8 cellular contexts compared by ENCODE assay signal in the genomic region with DNA sequence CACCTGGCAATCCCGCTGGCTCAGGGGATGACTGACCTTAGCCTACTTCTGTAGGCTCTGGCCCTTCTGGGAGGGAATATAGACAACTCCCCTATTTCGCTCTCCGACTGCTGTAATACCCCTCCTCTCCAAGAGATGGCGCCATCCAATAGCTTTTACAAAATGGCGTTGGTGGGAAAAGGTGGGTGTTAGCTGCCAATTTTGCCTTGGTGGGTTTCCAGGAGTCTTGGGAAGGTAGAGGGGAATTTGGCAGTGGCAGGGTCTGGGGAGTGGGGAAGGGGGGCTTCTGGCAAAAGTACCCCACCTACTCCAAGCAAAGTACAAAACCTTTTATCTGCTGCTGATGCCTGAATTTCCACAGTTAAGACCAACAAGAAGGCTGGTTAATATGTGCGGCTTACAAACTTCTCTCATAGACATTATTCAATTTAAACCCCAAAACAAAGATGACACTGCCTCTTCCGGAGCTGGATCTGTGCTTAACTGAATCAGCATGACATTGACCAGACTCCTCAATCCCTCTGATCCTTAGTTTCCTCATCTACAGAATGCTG.
DNase-seq lines count a peak whose midpoint lies in the region; ATAC-seq and TF ChIP-seq lines count a peak whose summit lies in the region.

No MANE protein-coding gene starts in this region.

- H3K27me3 Mint-ChIP-seq in activated T-helper 2 cell treated with anti-CD3 and anti-CD28 coated beads, Interferon-gamma antibody, Interleukin-2, Interleukin-4, amounts not matched to agents 10 μg/mL and 5 μg/mL and 100 μg/mL, durations not matched to agents 14 hours and 24 hours and 36 hours (ENCODE audit: low read depth): no peaks in the 10 kb centered on the region
- peaks cover 0 to 8% of the 10 kb centered on the region in 2 donors for H3K27me3 Mint-ChIP-seq in natural killer cell (ENCODE audit: low read depth in 2 of 2)

- WGBS in right cardiac atrium: 32% methylated on average over 7 of the region's 7 CpGs

- H3K36me3 Mint-ChIP-seq in activated T-helper 2 cell treated with anti-CD3 and anti-CD28 coated beads, Interferon-gamma antibody, Interleukin-2, Interleukin-4, amounts not matched to agents 10 μg/mL and 5 μg/mL and 100 μg/mL, durations not matched to agents 14 hours and 24 hours and 36 hours (ENCODE audit: low read depth): no peaks in the 10 kb centered on the region
- no peaks in the 10 kb centered on the region for H3K36me3 Mint-ChIP-seq in natural killer cell

- intact Hi-C loops in activated T-helper 2 cell treated with anti-CD3 and anti-CD28 coated beads, Interferon-gamma antibody, Interleukin-2, Interleukin-4, amounts not matched to agents 10 μg/mL and 5 μg/mL and 100 μg/mL, durations not matched to agents 14 hours and 24 hours and 36 hours (cut with micrococcal nuclease): loop anchor here (1.0 kb wide), 1 partner anchor 156 kb away; no protein-coding TSS in a partner anchor
- intact Hi-C loops in right cardiac atrium (cut with DNase I): loop anchor here in 3 of 4 donors (2.0 to 5.0 kb wide), 2 partner anchors 154 to 156 kb away; no protein-coding TSS in a partner anchor
- intact Hi-C loops in natural killer cell (cut with micrococcal nuclease): loop anchor here (1.0 kb wide), 1 partner anchor 156 kb away; no protein-coding TSS in a partner anchor

- no peaks in the 10 kb centered on the region for H3K9me3 ChIP-seq in right cardiac atrium (ENCODE audit: control insufficient read depth, low read length)

- no peaks in the 10 kb centered on the region for H3K4me1 Mint-ChIP-seq in activated T-helper 2 cell treated with anti-CD3 and anti-CD28 coated beads, Interferon-gamma antibody, Interleukin-2, Interleukin-4, amounts not matched to agents 10 μg/mL and 5 μg/mL and 100 μg/mL, durations not matched to agents 14 hours and 24 hours and 36 hours (ENCODE audit: low read depth)
- no peaks in the 10 kb centered on the region for H3K4me1 Mint-ChIP-seq in natural killer cell

- ATAC-seq in right cardiac atrium: no peak
- no peak for ATAC-seq in GM18861 (IDR thresholded peaks at IDR 0.05; ENCODE audit: unreplicated experiment)
- no peak for ATAC-seq in natural killer cell

- peak; percentile 12 to 50 (median 24) for DNase-seq in stimulated activated CD4-positive, alpha-beta T cell treated with anti-CD3 and anti-CD28 coated beads, Interleukin-12 subunit alpha, Interleukin-12 subunit beta, amount 100 ng/mL, for 48 hours (ENCODE audit: low read depth in 2 of 3, low spot score in 1 of 3)
- no peak for DNase-seq in stimulated activated CD4-positive, alpha-beta T cell treated with anti-CD3 and anti-CD28 coated beads, Interleukin-12 subunit alpha, Interleukin-12 subunit beta, amount 100 ng/mL, for 4 hours
- DNase-seq in NCI-H1092 (lab: John Stamatoyannopoulos, UW): peak; percentile 25
- DNase-seq in activated T-helper 2 cell treated with anti-CD3 and anti-CD28 coated beads, Interferon-gamma antibody, Interleukin-2, Interleukin-4, amounts not matched to agents 10 μg/mL and 5 μg/mL and 100 μg/mL, durations not matched to agents 14 hours and 24 hours and 36 hours (ENCODE audit: low spot score): peak; percentile 20
- peak in 2 of 3 donors; percentile 24 to 60 for DNase-seq in right cardiac atrium
- peak; percentile 9 for DNase-seq in stimulated activated CD4-positive, alpha-beta T cell treated with anti-CD3 and anti-CD28 coated beads, Interleukin-4, amount 100 ng/mL, for 24 hours
- DNase-seq in natural killer cell: no peak

- H3K9me3 Mint-ChIP-seq in activated T-helper 2 cell treated with anti-CD3 and anti-CD28 coated beads, Interferon-gamma antibody, Interleukin-2, Interleukin-4, amounts not matched to agents 10 μg/mL and 5 μg/mL and 100 μg/mL, durations not matched to agents 14 hours and 24 hours and 36 hours: peaks cover 11% of the 10 kb centered on the region
- H3K9me3 Mint-ChIP-seq in natural killer cell: no peaks in the 10 kb centered on the region

- H3K4me3 Mint-ChIP-seq in activated T-helper 2 cell treated with anti-CD3 and anti-CD28 coated beads, Interferon-gamma antibody, Interleukin-2, Interleukin-4, amounts not matched to agents 10 μg/mL and 5 μg/mL and 100 μg/mL, durations not matched to agents 14 hours and 24 hours and 36 hours (ENCODE audit: low read depth): no peak overlapping the region
- no peak overlapping the region for H3K4me3 Mint-ChIP-seq in natural killer cell

- no peak overlapping the region for H3K27ac ChIP-seq in right cardiac atrium (ENCODE audit: low read length)

- H3K4me1 ChIP-seq in right cardiac atrium (ENCODE audit: control insufficient read depth, insufficient read depth, low read length): no peaks in the 10 kb centered on the region

- H3K27ac Mint-ChIP-seq in activated T-helper 2 cell treated with anti-CD3 and anti-CD28 coated beads, Interferon-gamma antibody, Interleukin-2, Interleukin-4, amounts not matched to agents 10 μg/mL and 5 μg/mL and 100 μg/mL, durations not matched to agents 14 hours and 24 hours and 36 hours: no peak overlapping the region
- no peak overlapping the region for H3K27ac Mint-ChIP-seq in natural killer cell

- H3K27me3 ChIP-seq in right cardiac atrium (ENCODE audit: control insufficient read depth, insufficient read depth): no peaks in the 10 kb centered on the region

- no peak for TF ChIP-seq CTCF in natural killer cell (IDR thresholded peaks at IDR 0.05)

- no peak overlapping the region for H3K4me3 ChIP-seq in right cardiac atrium (ENCODE audit: low read length)

Comparison
In these comparisons a context has a peak if more than half of its experiments do, and no peak if none do; other contexts are left out.
1. DNase-seq: peak in stimulated activated CD4-positive, alpha-beta T cell treated with anti-CD3 and anti-CD28 coated beads, Interleukin-12 subunit alpha, Interleukin-12 subunit beta, amount 100 ng/mL, for 48 hours (3 of 3), NCI-H1092 (single experiment), activated T-helper 2 cell treated with anti-CD3 and anti-CD28 coated beads, Interferon-gamma antibody, Interleukin-2, Interleukin-4, amounts not matched to agents 10 μg/mL and 5 μg/mL and 100 μg/mL, durations not matched to agents 14 hours and 24 hours and 36 hours (single experiment), right cardiac atrium (2 of 3) and stimulated activated CD4-positive, alpha-beta T cell treated with anti-CD3 and anti-CD28 coated beads, Interleukin-4, amount 100 ng/mL, for 24 hours (single experiment); none in stimulated activated CD4-positive, alpha-beta T cell treated with anti-CD3 and anti-CD28 coated beads, Interleukin-12 subunit alpha, Interleukin-12 subunit beta, amount 100 ng/mL, for 4 hours (single experiment) and natural killer cell (single experiment).